8 cellular contexts compared by ENCODE assay signal in the genomic region with DNA sequence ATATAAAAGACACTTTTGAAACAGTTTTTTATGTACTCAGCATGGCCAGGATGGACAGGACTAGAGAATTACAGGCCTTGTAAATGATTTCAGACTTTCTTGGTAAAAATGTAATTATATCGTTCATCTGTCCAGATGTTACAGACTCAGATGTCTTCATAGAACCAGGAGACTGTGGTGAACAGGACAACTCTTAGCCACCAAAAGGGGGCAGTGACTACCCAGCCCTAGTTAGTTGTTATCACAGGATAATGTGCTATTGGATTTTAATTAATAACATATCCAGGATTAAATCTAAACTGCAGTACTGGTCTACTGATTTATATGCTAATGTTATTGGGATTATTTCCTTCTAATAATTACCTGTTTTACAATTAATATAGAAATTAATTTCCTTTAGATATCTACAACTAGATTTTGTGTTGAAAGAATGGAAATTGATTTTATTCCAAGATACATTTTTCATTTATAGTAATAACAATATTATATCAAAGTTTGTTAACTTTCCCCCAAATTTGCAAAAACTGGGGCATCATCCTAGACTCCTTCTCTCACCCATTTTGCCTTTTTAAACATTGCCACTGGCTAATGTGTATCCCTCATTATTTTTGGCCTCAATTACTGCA.
DNase-seq lines count a peak whose midpoint lies in the region; ATAC-seq and TF ChIP-seq lines count a peak whose summit lies in the region.

No MANE protein-coding gene starts in this region.

- peaks cover 18% of the 10 kb centered on the region for H3K36me3 ChIP-seq in CD8-positive, alpha-beta T cell (ENCODE audit: insufficient read depth, low read length)
- H3K36me3 ChIP-seq in HCT116 (ENCODE audit: control insufficient read depth in 1 of 2, insufficient read depth in 2 of 2, low read length in 2 of 2): peaks cover 23% of the 10 kb centered on the region in 2 experiments
- H3K36me3 ChIP-seq in WERI-Rb-1: peaks cover 55% of the 10 kb centered on the region
- peaks cover 0 to 95% (median 11%) of the 10 kb centered on the region in 9 donors for H3K36me3 ChIP-seq in heart right ventricle

- H3K9me2 ChIP-seq in HCT116 (ENCODE audit: insufficient read depth): no peaks in the 10 kb centered on the region

- no peaks in the 10 kb centered on the region for H3K27me3 ChIP-seq in CD8-positive, alpha-beta T cell (ENCODE audit: insufficient read depth, low read length)
- H3K27me3 ChIP-seq in HCT116 (ENCODE audit: insufficient read depth, low read length) (no peaks in the 10 kb centered on the region), WERI-Rb-1 (ENCODE audit: insufficient read depth, low read depth, severe bottlenecking) (no peaks in the 10 kb centered on the region), heart right ventricle (no peaks in the 10 kb centered on the region)

- POLR2A ChIA-PET in CD8-positive, alpha-beta T cell (lab: Charles Lee): no interaction called here
- POLR2A ChIA-PET in HCT116 (lab: Charles Lee): no interaction called here

- CTCF ChIA-PET in CD8-positive, alpha-beta T cell (lab: Charles Lee): interaction anchor here (3.0 kb wide), 1 partner anchor 284 kb away, joined by 18 read pairs; no protein-coding TSS in a partner anchor
- CTCF ChIA-PET in HCT116 (lab: Charles Lee): interaction anchor here (1.5 to 3.0 kb wide), 2 partner anchors 9 to 285 kb away, joined by 6 to 19 read pairs; no protein-coding TSS in a partner anchor

- 31 to 33% methylated on average over 1 of the region's 1 CpG for WGBS in heart right ventricle, 2 donors

- H3K4me3 ChIP-seq in CD8-positive, alpha-beta T cell (ENCODE audit: low read depth, low read length): no peak overlapping the region
- no peak overlapping the region for H3K4me3 ChIP-seq in HCT116 (replicated peaks in 1 of 2; ENCODE audit: low read depth in 1 of 2, low read length in 2 of 2)
- no peak overlapping the region for H3K4me3 ChIP-seq in WERI-Rb-1 (ENCODE audit: low read depth, low read length)
- H3K4me3 ChIP-seq in heart right ventricle: no peak overlapping the region

- TF ChIP-seq RAD21 in HCT116 (IDR thresholded peaks at IDR 0.05; ENCODE audit: low read depth): peak; percentile 69

- ATAC-seq in CD8-positive, alpha-beta T cell: peak; percentile 44
- peak; percentile 84 for ATAC-seq in HCT116
- ATAC-seq in heart right ventricle: peak in 7 of 8 donors; percentile 53 to 90 (median 85)
- no peak for ATAC-seq in HG03108 (IDR thresholded peaks at IDR 0.05; ENCODE audit: unreplicated experiment)
- no peak for ATAC-seq in GM18511 (IDR thresholded peaks at IDR 0.05; ENCODE audit: unreplicated experiment)

- H3K9ac ChIP-seq in HCT116 (ENCODE audit: low read length): no peak overlapping the region

- no peak overlapping the region for H2AFZ ChIP-seq in HCT116 (ENCODE audit: low read depth, low read length, poor library complexity, severe bottlenecking)

- no peak overlapping the region for H3K4me2 ChIP-seq in HCT116 (ENCODE audit: low read length)

- H3K79me2 ChIP-seq in HCT116 (ENCODE audit: insufficient read depth, low read length): no peaks in the 10 kb centered on the region; the same call in none of the 2 replicates

- peaks cover 7% of the 10 kb centered on the region for H3K4me1 ChIP-seq in CD8-positive, alpha-beta T cell (ENCODE audit: insufficient read depth, low read length)
- H3K4me1 ChIP-seq in HCT116 (ENCODE audit: control insufficient read depth in 1 of 2, insufficient read depth in 2 of 2, low read length in 2 of 2) (no peaks in the 10 kb centered on the region), heart right ventricle (peaks cover 0 to 16% (median 7%) of the 10 kb centered on the region in 9 donors)

- H4K20me1 ChIP-seq in HCT116 (ENCODE audit: insufficient read depth): no peaks in the 10 kb centered on the region

- peak; percentile 21 for TF ChIP-seq CTCF in CD8-positive, alpha-beta T cell (IDR thresholded peaks at IDR 0.05)
- TF ChIP-seq CTCF in HCT116 (IDR thresholded peaks at IDR 0.05 in 2 of 3, conservative IDR thresholded peaks at IDR 0.05 in 1 of 3; ENCODE audit: borderline replicate concordance in 1 of 3, insufficient read depth in 1 of 3, low read depth in 2 of 3, low read length in 2 of 3) (peak; percentile 50 to 75 (median 72); a peak in 5 of 6 replicates), WERI-Rb-1 (IDR thresholded peaks at IDR 0.05; ENCODE audit: low read depth, low read length) (peak; percentile 56), heart right ventricle (IDR thresholded peaks at IDR 0.05) (peak; percentile 55 to 92 (median 80))

- H3K4me3 Mint-ChIP-seq in CD8-positive, alpha-beta T cell: no peak overlapping the region

- intact Hi-C loops in CD8-positive, alpha-beta T cell (cut with DNase I, micrococcal nuclease): loop anchor here (1.0 to 10.0 kb wide), 3 partner anchors 128 to 286 kb away; partner anchors contain the start of gene PLPP1 (in 1 of the 2)
- intact Hi-C loops in HCT116 (cut with micrococcal nuclease) (loop anchor here (1.0 kb wide), 1 partner anchor 285 kb away; no protein-coding TSS in a partner anchor), heart right ventricle (cut with DNase I) (loop anchor here in 9 of 10 donors (1.0 to 10.0 kb wide), 8 partner anchors 62 to 287 kb away; no protein-coding TSS in a partner anchor)

- peak overlapping the region; percentile 43 for H3K27ac Mint-ChIP-seq in CD8-positive, alpha-beta T cell

- no peak for TF ChIP-seq POLR2A in HCT116 (IDR thresholded peaks at IDR 0.05; ENCODE audit: borderline replicate concordance, extremely low read depth, insufficient read depth, insufficient read length)

- no TSS peak for BruUV-seq in HCT116 (replicated peaks; lab: Mats Ljungman, UMichigan)

- no peaks in the 10 kb centered on the region for H3K9me3 Mint-ChIP-seq in CD8-positive, alpha-beta T cell

- DNase-seq in CD8-positive, alpha-beta T cell: no peak
- DNase-seq in HCT116 (ENCODE audit: low read depth, low spot score) (peak; percentile 22), WERI-Rb-1 (no peak), heart right ventricle (peak in 1 of 2 donors; percentile 20), smooth muscle cell of the brain vasculature (ENCODE audit: low read depth, low spot score) (peak; percentile 32), NCI-H1092 treated with DMSO at 0.1 percent for 48 hours (lab: John Stamatoyannopoulos, UW) (no peak)

- RAD21 ChIA-PET in HCT116 (lab: Charles Lee; ENCODE audit: low non-redundant PET in 1 of 2, low total read pairs in 2 of 2, uncharacterized antibody in 2 of 2, unreplicated experiment in 2 of 2): no interaction called here

- no peaks in the 10 kb centered on the region for H3K9me3 ChIP-seq in CD8-positive, alpha-beta T cell (ENCODE audit: low read length)
- H3K9me3 ChIP-seq in HCT116 (ENCODE audit: control insufficient read depth in 1 of 2, insufficient read depth in 1 of 2, low read depth in 1 of 2, low read length in 2 of 2) (no peaks in the 10 kb centered on the region), WERI-Rb-1 (ENCODE audit: severe bottlenecking) (no peaks in the 10 kb centered on the region), heart right ventricle (no peaks in the 10 kb centered on the region)

- H3K27ac ChIP-seq in CD8-positive, alpha-beta T cell (ENCODE audit: low read depth, low read length): no peak overlapping the region
- H3K27ac ChIP-seq in HCT116 (ENCODE audit: low read depth, low read length): no peak overlapping the region
- H3K27ac ChIP-seq in WERI-Rb-1: no peak overlapping the region
- no peak overlapping the region for H3K27ac ChIP-seq in heart right ventricle

- H3K4me1 Mint-ChIP-seq in CD8-positive, alpha-beta T cell (ENCODE audit: low read depth): peaks cover 11% of the 10 kb centered on the region

- no peaks in the 10 kb centered on the region for H3K27me3 Mint-ChIP-seq in CD8-positive, alpha-beta T cell (ENCODE audit: low read depth)

- peaks cover 67% of the 10 kb centered on the region for H3K36me3 Mint-ChIP-seq in CD8-positive, alpha-beta T cell

TF ChIP-seq in HCT116, 20 proteins besides CTCF, POLR2A, EP300 and RAD21 (continues in another document):
- TF ChIP-seq FOSL1 (IDR thresholded peaks at IDR 0.05; ENCODE audit: low read depth) (no peak), ZFX (IDR thresholded peaks at IDR 0.05) (no peak), ELF1 (IDR thresholded peaks at IDR 0.05; ENCODE audit: borderline replicate concordance, low read depth) (no peak), YY1 (IDR thresholded peaks at IDR 0.05; ENCODE audit: extremely low read depth, insufficient replicate concordance, low read depth, low read length) (no peak), SP1 (IDR thresholded peaks at IDR 0.05; ENCODE audit: low read depth) (no peak), POLR2AphosphoS5 (IDR thresholded peaks at IDR 0.05; ENCODE audit: low read depth, low read length) (no peak), EZH2 (IDR thresholded peaks at IDR 0.05) (no peak), EZH2phosphoT487 (IDR thresholded peaks at IDR 0.05; ENCODE audit: borderline replicate concordance) (no peak), CBX3 (IDR thresholded peaks at IDR 0.05; ENCODE audit: low read depth) (no peak), REST (IDR thresholded peaks at IDR 0.05; ENCODE audit: low read depth) (no peak)

Comparison
In these comparisons a context has a peak if more than half of its experiments do, and no peak if none do; other contexts are left out.
1. ATAC-seq: peak in CD8-positive, alpha-beta T cell (single experiment), HCT116 (single experiment) and heart right ventricle (7 of 8); none in HG03108 (single experiment) and GM18511 (single experiment).
2. DNase-seq: peak in HCT116 (single experiment) and smooth muscle cell of the brain vasculature (single experiment); none in CD8-positive, alpha-beta T cell (0 of 7), WERI-Rb-1 (single experiment) and NCI-H1092 treated with DMSO at 0.1 percent for 48 hours (single experiment).
3. CTCF ChIP-seq: peak in every context shown above with its lines; median percentile 80 in heart right ventricle; 72 in HCT116; 56 in WERI-Rb-1; 21 in CD8-positive, alpha-beta T cell.